ENCODE assay signal across 1 cellular context in genomic region chr5:108749130-108749861, GRCh38.
TF ChIP-seq lines count a peak whose summit lies in the region.

No MANE protein-coding gene starts in this region.

TF ChIP-seq in GM23338, 12 proteins besides CTCF, POLR2A, EP300 and RAD21 (continued from another document):
- TF ChIP-seq ZNF462 (CRISPR knock-in tag; IDR thresholded peaks at IDR 0.05) (peak; percentile 95), STAT1 (IDR thresholded peaks at IDR 0.05; ENCODE audit: unreplicated experiment) (no peak), NANOG (IDR thresholded peaks at IDR 0.05; ENCODE audit: borderline replicate concordance) (no peak), EZH2phosphoT487 (IDR thresholded peaks at IDR 0.05; ENCODE audit: unreplicated experiment) (no peak), JUNB (IDR thresholded peaks at IDR 0.05; ENCODE audit: unreplicated experiment) (no peak), CREB1 (CRISPR knock-in tag; IDR thresholded peaks at IDR 0.05; ENCODE audit: low read depth) (no peak), REST (IDR thresholded peaks at IDR 0.05; ENCODE audit: unreplicated experiment) (no peak), POLR2AphosphoS5 (IDR thresholded peaks at IDR 0.05; ENCODE audit: low read depth) (0 out of 2 replicates have a peak, but pooled peaks have one; percentile 0), EZH2 (IDR thresholded peaks at IDR 0.05; ENCODE audit: low read depth, unreplicated experiment) (no peak)
